ENCODE assay signal across 8 cellular contexts in the genomic region with DNA sequence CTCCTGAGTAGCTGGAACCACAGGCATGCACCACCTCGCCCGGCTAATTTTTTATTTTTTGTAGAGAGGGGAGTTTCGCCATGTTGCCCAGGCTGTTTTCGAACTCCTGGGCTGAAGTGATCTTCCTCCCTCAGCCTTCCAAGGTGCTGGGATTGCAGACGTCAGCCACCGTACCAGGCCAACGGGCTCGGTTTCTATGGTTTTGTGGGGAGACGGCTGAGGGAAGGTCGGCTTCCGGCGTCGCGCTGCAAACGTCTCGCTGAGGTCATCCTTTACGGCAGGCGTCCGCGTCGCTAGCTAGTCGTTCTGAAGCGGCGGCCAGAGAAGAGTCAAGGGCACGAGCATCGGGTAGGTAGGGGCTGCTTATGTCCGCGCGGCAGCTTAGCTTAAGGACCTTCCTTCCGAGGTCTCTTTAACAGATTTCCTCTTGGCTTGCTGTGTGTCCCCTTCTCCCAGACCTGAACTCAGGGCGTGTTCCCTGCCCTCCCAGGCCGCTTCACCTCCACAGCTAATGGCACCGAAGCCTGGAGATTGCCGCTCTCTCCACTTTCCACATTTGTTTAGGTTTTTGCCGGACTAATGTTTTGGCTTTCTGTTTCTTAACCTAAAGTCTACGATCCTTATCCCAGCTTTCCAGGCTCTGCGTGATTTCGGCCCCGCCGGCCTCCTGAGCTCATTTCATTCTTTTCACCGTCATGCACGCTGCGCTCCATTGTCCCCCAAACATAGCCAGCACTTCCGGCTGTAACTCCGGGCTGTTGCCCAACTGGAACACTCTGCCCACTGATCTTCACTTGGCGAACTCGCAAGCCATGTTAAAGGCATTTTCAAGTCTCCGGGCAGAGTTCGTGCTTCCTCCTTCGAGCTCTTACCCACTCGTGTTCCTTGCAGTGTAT. TPM values are rescaled to one million over a fixed set of nuclear protein-coding genes. Genes with fewer than 3 reads are reported as not detected.
DNase-seq lines count a peak whose midpoint lies in the region; ATAC-seq and TF ChIP-seq lines count a peak whose summit lies in the region.

A gene (plus strand): TSS at position 300 of the 896 bp plus-strand sequence. CDS start 2,375 bp downstream, outside the sequence.

- no peaks in the 10 kb centered on the region for H3K27me3 Mint-ChIP-seq in dendritic cell treated with granulocyte-macrophage colony-stimulating factor and Interleukin-4, amounts not matched to agents 40 ng/mL and 50 ng/mL, for 4 days

- no peaks in the 10 kb centered on the region for H3K27me3 ChIP-seq in BE2C
- H3K27me3 ChIP-seq in left lung = no peaks in the 10 kb centered on the region

- peak within 1 kb of the TSS; percentile 85 to 92 for H3K27ac ChIP-seq in left lung

- peak within 1 kb of the TSS; percentile 94 for H3K27ac Mint-ChIP-seq in dendritic cell treated with granulocyte-macrophage colony-stimulating factor and Interleukin-4, amounts not matched to agents 40 ng/mL and 50 ng/mL, for 4 days

- H3K9me3 Mint-ChIP-seq in dendritic cell treated with granulocyte-macrophage colony-stimulating factor and Interleukin-4, amounts not matched to agents 40 ng/mL and 50 ng/mL, for 4 days = no peaks in the 10 kb centered on the region

- ATAC-seq in GM19324 (IDR thresholded peaks at IDR 0.05; ENCODE audit: low FRiP score, unreplicated experiment) = peak; percentile 73
- peak; percentile 62 for ATAC-seq in HG03469 (IDR thresholded peaks at IDR 0.05; ENCODE audit: unreplicated experiment)
- ATAC-seq in left lung = peak; percentile 97

- TF ChIP-seq CTCF in BE2C (IDR thresholded peaks at IDR 0.05; ENCODE audit: low read depth, low read length) = no peak
- TF ChIP-seq CTCF in left lung (IDR thresholded peaks at IDR 0.05) = no peak

- H3K4me1 Mint-ChIP-seq in dendritic cell treated with granulocyte-macrophage colony-stimulating factor and Interleukin-4, amounts not matched to agents 40 ng/mL and 50 ng/mL, for 4 days (ENCODE audit: low read depth) = peaks cover 12% of the 10 kb centered on the region

- H3K36me3 ChIP-seq in BE2C (peaks cover 11% of the 10 kb centered on the region), left lung (peaks cover 0 to 30% of the 10 kb centered on the region in 2 donors)

- peak within 1 kb of the TSS; percentile 96 for H3K4me3 ChIP-seq in BE2C (ENCODE audit: low read depth, low read length)
- H3K4me3 ChIP-seq in left lung = peak within 1 kb of the TSS; percentile 45 to 78

- H3K4me3 Mint-ChIP-seq in dendritic cell treated with granulocyte-macrophage colony-stimulating factor and Interleukin-4, amounts not matched to agents 40 ng/mL and 50 ng/mL, for 4 days = peak within 1 kb of the TSS; percentile 96

- H3K36me3 Mint-ChIP-seq in dendritic cell treated with granulocyte-macrophage colony-stimulating factor and Interleukin-4, amounts not matched to agents 40 ng/mL and 50 ng/mL, for 4 days (ENCODE audit: low read depth) = peaks cover 42% of the 10 kb centered on the region

- no peaks in the 10 kb centered on the region for H3K9me3 ChIP-seq in BE2C
- no peaks in the 10 kb centered on the region for H3K9me3 ChIP-seq in left lung

- H3K4me1 ChIP-seq in BE2C (no peaks in the 10 kb centered on the region), left lung (peaks cover 5 to 14% of the 10 kb centered on the region in 2 donors)

- intact Hi-C loops in dendritic cell treated with granulocyte-macrophage colony-stimulating factor and Interleukin-4, amounts not matched to agents 40 ng/mL and 50 ng/mL, for 4 days (cut with micrococcal nuclease) = no loop called here
- intact Hi-C loops in left lung (cut with DNase I) = no loop called here

- peak; percentile 81 for DNase-seq in BE2C
- peak; percentile 91 for DNase-seq in NCI-H69 (lab: John Stamatoyannopoulos, UW)
- DNase-seq in activated CD4-positive, alpha-beta T cell treated with anti-CD3 and anti-CD28 coated beads, Interleukin-2, amount 50 U/mL, for 24 hours (ENCODE audit: low read depth in 1 of 2, low spot score in 1 of 2) = peak; percentile 54 to 77
- DNase-seq in left lung = peak; percentile 93 to 98
- peak; percentile 69 for DNase-seq in stimulated activated CD4-positive, alpha-beta T cell treated with anti-CD3 and anti-CD28 coated beads, Interleukin-2, amount 100 ng/mL, for 4 hours (ENCODE audit: low read depth)

RNA-seq across cellular contexts. Expression of the gene that starts here (rescaled TPM):
- polyA plus RNA-seq in BE2C (2012; ENCODE audit: insufficient read depth, insufficient read length, low read depth) = 347 TPM
- total RNA-seq in left lung = 100 to 1,000 TPM; 104 to 166 TPM

Comparison
In these comparisons a context has a peak if more than half of its experiments do, and no peak if none do; other contexts are left out.
1. Peak in every context shown above with its lines: DNase-seq, ATAC-seq, H3K4me3 ChIP-seq and H3K27ac ChIP-seq.